Comparison of ENCODE assay signal across 21 cellular contexts in genomic region chr1:162682013-162682419, GRCh38. TPM values are rescaled to one million over a fixed set of nuclear protein-coding genes. Genes with fewer than 3 reads are reported as not detected.
DNase-seq lines count a peak whose midpoint lies in the region; ATAC-seq and TF ChIP-seq lines count a peak whose summit lies in the region.
"Had no signal": no experiment of that assay in that cellular context is flagged by ENCODE, and none has a peak within 500 bp of the region (broad histone marks: within the 10 kb centered on the region; RNA-seq: fewer than 3 reads in every experiment).

No MANE protein-coding gene starts in this region.

- H3K4me1 Mint-ChIP-seq in osteocyte (ENCODE audit: unreplicated experiment) = peaks cover 46% of the 10 kb centered on the region
- H3K4me1 Mint-ChIP-seq: activated CD4-positive, alpha-beta T cell treated with anti-CD3 and anti-CD28 coated beads for 36 hours; activated naive CD4-positive, alpha-beta T cell treated with anti-CD3 and anti-CD28 coated beads, Interleukin-2, amount 10 ng/mL, durations not matched to agents 7 days and 5 days; CD4-positive, alpha-beta memory T cell had no signal

- no peak overlapping the region for H3K4me3 Mint-ChIP-seq in osteocyte (ENCODE audit: unreplicated experiment)
- H3K4me3 Mint-ChIP-seq: activated CD4-positive, alpha-beta T cell treated with anti-CD3 and anti-CD28 coated beads for 36 hours; activated naive CD4-positive, alpha-beta T cell treated with anti-CD3 and anti-CD28 coated beads, Interleukin-2, amount 10 ng/mL, durations not matched to agents 7 days and 5 days; brain; CD4-positive, alpha-beta memory T cell; H9; T-helper 2 cell treated with Interferon-gamma antibody and Interleukin-4, amounts not matched to agents 5 μg/mL and 100 μg/mL, for 36 hours; type B pancreatic cell had no signal

- DNase-seq in Daoy (ENCODE audit: low read depth) (peak; percentile 28), adrenal gland (peak in 1 of 7 donors; percentile 40), right atrium auricular region (ENCODE audit: low spot score) (no peak), osteocyte (ENCODE audit: extremely low spot score, unreplicated experiment) (no peak), iPS-NIHi11 (ENCODE audit: low spot score) (no peak)
- no peak for DNase-seq in NK-92 treated with Interleukin-12 subunit alpha and Interleukin-12 subunit beta, amount 100 ng/mL, for 24 hours (lab: John Stamatoyannopoulos, UW)
- DNase-seq: activated CD4-positive, alpha-beta T cell treated with anti-CD3 and anti-CD28 coated beads for 36 hours; activated CD8-positive, alpha-beta memory T cell treated with anti-CD3 and anti-CD28 coated beads, Interleukin-2, amount 50 U/mL, for 48 hours; activated naive CD4-positive, alpha-beta T cell treated with anti-CD3 and anti-CD28 coated beads, Interleukin-2, amount 10 ng/mL, durations not matched to agents 7 days and 5 days; CD4-positive, alpha-beta memory T cell; H9; lower lobe of right lung; NCI-H1092; NCI-H2171 treated with DMSO at 0.1 percent for 48 hours; SIG-M5; stimulated activated CD4-positive, alpha-beta T cell treated with anti-CD3 and anti-CD28 coated beads, Interleukin-4, amount 100 ng/mL, for 24 hours had no signal

- 34 to 40% (median 37%) methylated on average over 1 of the region's 1 CpG for WGBS in adrenal gland, 4 donors

- no peaks in the 10 kb centered on the region for H3K27me3 Mint-ChIP-seq in osteocyte (ENCODE audit: unreplicated experiment)
- H3K27me3 Mint-ChIP-seq: activated naive CD4-positive, alpha-beta T cell treated with anti-CD3 and anti-CD28 coated beads, Interleukin-2, amount 10 ng/mL, durations not matched to agents 7 days and 5 days; brain; type B pancreatic cell had no signal

- no peak overlapping the region for H3K4me3 ChIP-seq in adrenal gland
- no peak overlapping the region for H3K4me3 ChIP-seq in right atrium auricular region
- H3K4me3 ChIP-seq: lower lobe of right lung had no signal

- TF ChIP-seq CTCF in adrenal gland (IDR thresholded peaks at IDR 0.05) = no peak
- TF ChIP-seq CTCF in right atrium auricular region (IDR thresholded peaks at IDR 0.05) = no peak
- no peak for TF ChIP-seq CTCF in osteocyte (IDR thresholded peaks at IDR 0.05)

- ATAC-seq in GM21737 (IDR thresholded peaks at IDR 0.05; ENCODE audit: unreplicated experiment) = no peak
- no peak for ATAC-seq in HG02610 (IDR thresholded peaks at IDR 0.05; ENCODE audit: unreplicated experiment)
- ATAC-seq: activated CD4-positive, alpha-beta T cell treated with anti-CD3 and anti-CD28 coated beads for 36 hours had no signal

- intact Hi-C loops in adrenal gland (cut with DNase I) = no loop called here

- H3K9me3 Mint-ChIP-seq in osteocyte (ENCODE audit: unreplicated experiment) = peaks cover 12% of the 10 kb centered on the region
- H3K9me3 Mint-ChIP-seq: activated naive CD4-positive, alpha-beta T cell treated with anti-CD3 and anti-CD28 coated beads, Interleukin-2, amount 10 ng/mL, durations not matched to agents 7 days and 5 days had no signal

- H3K9me3 ChIP-seq in adrenal gland (replicated peaks in 1 of 3) (no peaks in the 10 kb centered on the region), right atrium auricular region (peaks cover 0 to 6% of the 10 kb centered on the region in 2 donors)
- H3K9me3 ChIP-seq: lower lobe of right lung had no signal

- H3K27ac Mint-ChIP-seq in osteocyte (ENCODE audit: unreplicated experiment) = peak overlapping the region; percentile 71
- H3K27ac Mint-ChIP-seq: activated CD4-positive, alpha-beta T cell treated with anti-CD3 and anti-CD28 coated beads for 36 hours; activated naive CD4-positive, alpha-beta T cell treated with anti-CD3 and anti-CD28 coated beads, Interleukin-2, amount 10 ng/mL, durations not matched to agents 7 days and 5 days; CD4-positive, alpha-beta memory T cell; H9; T-helper 2 cell treated with Interferon-gamma antibody and Interleukin-4, amounts not matched to agents 5 μg/mL and 100 μg/mL, for 36 hours; type B pancreatic cell had no signal

- peaks cover 34 to 50% of the 10 kb centered on the region in 2 donors for H3K4me1 ChIP-seq in adrenal gland (replicated peaks in 1 of 2)
- H3K4me1 ChIP-seq in right atrium auricular region = peaks cover 0 to 36% of the 10 kb centered on the region in 2 donors

- H3K36me3 Mint-ChIP-seq in osteocyte (ENCODE audit: unreplicated experiment) = peaks cover 24% of the 10 kb centered on the region
- H3K36me3 Mint-ChIP-seq: activated naive CD4-positive, alpha-beta T cell treated with anti-CD3 and anti-CD28 coated beads, Interleukin-2, amount 10 ng/mL, durations not matched to agents 7 days and 5 days had no signal

- H3K27ac ChIP-seq in adrenal gland (peak overlapping the region; percentile 28 to 81 (median 53)), right atrium auricular region (peak overlapping the region; percentile 56 to 77)
- H3K27ac ChIP-seq: lower lobe of right lung had no signal

- H3K27me3 ChIP-seq in adrenal gland = no peaks in the 10 kb centered on the region
- H3K27me3 ChIP-seq in right atrium auricular region = no peaks in the 10 kb centered on the region

- TF ChIP-seq POLR2A in adrenal gland (IDR thresholded peaks at IDR 0.05) = no peak

- H3K36me3 ChIP-seq in adrenal gland (replicated peaks in 1 of 2) (no peaks in the 10 kb centered on the region), right atrium auricular region (no peaks in the 10 kb centered on the region)
- H3K36me3 ChIP-seq: lower lobe of right lung had no signal

RNA-seq across cellular contexts. Expression of gene DDR2, which starts 49.8 kb away (rescaled TPM):
- 17.8 and 23.9 TPM in 2 replicates for total RNA-seq in Daoy (2014; rRNA removed; shearing (Covaris generic))
- total RNA-seq in adrenal gland (100 to 1,000 TPM; 214 to 349 (median 254) TPM), right atrium auricular region (10 to 100 TPM; 41.6 to 69.9 TPM), osteocyte (173 and 185 TPM in 2 replicates)
- polyA plus RNA-seq in adrenal gland = 100 to 1,000 TPM in 1 of 3 donors, 10 to 100 TPM in 2; 15.1 to 127 (median 34.2) TPM
